Comparison of ENCODE assay signal across 13 cellular contexts in genomic region chr17:42573095-42573494, GRCh38. TPM values are rescaled to one million over a fixed set of nuclear protein-coding genes. Genes with fewer than 3 reads are reported as not detected.
DNase-seq lines count a peak whose midpoint lies in the region; ATAC-seq and TF ChIP-seq lines count a peak whose summit lies in the region.
"Had no signal": no experiment of that assay in that cellular context is flagged by ENCODE, and none has a peak within 500 bp of the region (broad histone marks: within the 10 kb centered on the region; RNA-seq: fewer than 3 reads in every experiment).

No MANE protein-coding gene starts in this region.

- no peaks in the 10 kb centered on the region for H3K9me3 ChIP-seq in DND-41 (ENCODE audit: insufficient read depth, low read length, severe bottlenecking)
- H3K9me3 ChIP-seq: body of pancreas had no signal

- TF ChIP-seq CTCF in C4-2B (conservative IDR thresholded peaks at IDR 0.05) = no peak
- no peak for TF ChIP-seq CTCF in DND-41 (IDR thresholded peaks at IDR 0.05; ENCODE audit: borderline replicate concordance, extremely low read depth, low read length, poor library complexity, severe bottlenecking)

- peaks cover 19% of the 10 kb centered on the region; the same call in 1 of the 2 replicates for H4K20me1 ChIP-seq in DND-41 (ENCODE audit: insufficient read depth, low read length)

- no peak for DNase-seq in DND-41
- DNase-seq in UCSD-AML1 (lab: John Stamatoyannopoulos, UW; ENCODE audit: unreplicated experiment) = peak; percentile 27
- DNase-seq in erythroblast (lab: John Stamatoyannopoulos, UW) = no peak
- DNase-seq in stimulated activated CD4-positive, alpha-beta T cell treated with anti-CD3 and anti-CD28 coated beads, Interleukin-2, amount 100 ng/mL, for 48 hours = no peak
- no peak for DNase-seq in SKM-1 (lab: John Stamatoyannopoulos, UW; ENCODE audit: unreplicated experiment)
- DNase-seq in dermis blood vessel endothelial cell = no peak
- DNase-seq: body of pancreas, C1 segment of cervical spinal cord, NCI-H1436 treated with DMSO at 0.1 percent for 48 hours, SHP77 treated with DMSO at 0.1 percent for 48 hours, T1000, trophoblast cell had no signal

- H3K4me2 ChIP-seq in DND-41 (ENCODE audit: insufficient read depth, low read length) = no peak overlapping the region

- TF ChIP-seq POLR2A in erythroblast (IDR thresholded peaks at IDR 0.05; ENCODE audit: low read length) = peak; percentile 19

- H3K4me3 ChIP-seq in DND-41 (ENCODE audit: low read depth in 1 of 2, low read length in 2 of 2) = no peak overlapping the region
- H3K4me3 ChIP-seq: body of pancreas had no signal

- H3K9ac ChIP-seq in DND-41 (ENCODE audit: low read depth, low read length) = no peak overlapping the region

- no peak overlapping the region for H2AFZ ChIP-seq in DND-41 (ENCODE audit: low read depth, low read length)

- H3K79me2 ChIP-seq in DND-41 (ENCODE audit: insufficient read depth, low read length) = peaks cover 88% of the 10 kb centered on the region

- ATAC-seq in DND-41 (ENCODE audit: insufficient read depth, low read depth) = no peak
- ATAC-seq: body of pancreas had no signal

- H3K27me3 ChIP-seq in DND-41 (ENCODE audit: insufficient read depth, low read length, poor library complexity) = no peaks in the 10 kb centered on the region
- H3K27me3 ChIP-seq: body of pancreas had no signal

- H3K27ac ChIP-seq in C4-2B (0 out of 2 replicates have a peak overlapping the region, but pooled peaks have one; percentile 3), DND-41 (ENCODE audit: low read length) (0 out of 2 replicates have a peak overlapping the region, but pooled peaks have one; percentile 26)

- peaks cover 61% of the 10 kb centered on the region for H3K4me1 ChIP-seq in DND-41 (ENCODE audit: insufficient read depth, low read length)

- H3K36me3 ChIP-seq in DND-41 (ENCODE audit: insufficient read depth, low read length) = peaks cover 78% of the 10 kb centered on the region

RNA-seq across cellular contexts. Expression of gene PSMC3IP, which starts 4.4 kb away (rescaled TPM):
- 4.9 and 5.5 TPM in 2 replicates for total RNA-seq in dermis blood vessel endothelial cell

RNA-seq across cellular contexts. Expression of gene MLX, which starts 6.2 kb away (rescaled TPM):
- total RNA-seq in dermis blood vessel endothelial cell = 33.0 and 34.5 TPM in 2 replicates

RNA-seq across cellular contexts. Expression of gene COASY, which starts 11.1 kb away (rescaled TPM):
- total RNA-seq in dermis blood vessel endothelial cell = 9.5 and 33.9 TPM in 2 replicates

RNA-seq across cellular contexts. Expression of gene HSD17B1, which starts 20.4 kb away (rescaled TPM):
- 0.23 and 0.34 TPM in 2 replicates for total RNA-seq in dermis blood vessel endothelial cell

RNA-seq across cellular contexts. Expression of gene RETREG3, which starts 36.1 kb away (rescaled TPM):
- total RNA-seq in dermis blood vessel endothelial cell = 63.8 and 72.5 TPM in 2 replicates
